Comparison of ENCODE assay signal across 1 cellular context in the genomic region with DNA sequence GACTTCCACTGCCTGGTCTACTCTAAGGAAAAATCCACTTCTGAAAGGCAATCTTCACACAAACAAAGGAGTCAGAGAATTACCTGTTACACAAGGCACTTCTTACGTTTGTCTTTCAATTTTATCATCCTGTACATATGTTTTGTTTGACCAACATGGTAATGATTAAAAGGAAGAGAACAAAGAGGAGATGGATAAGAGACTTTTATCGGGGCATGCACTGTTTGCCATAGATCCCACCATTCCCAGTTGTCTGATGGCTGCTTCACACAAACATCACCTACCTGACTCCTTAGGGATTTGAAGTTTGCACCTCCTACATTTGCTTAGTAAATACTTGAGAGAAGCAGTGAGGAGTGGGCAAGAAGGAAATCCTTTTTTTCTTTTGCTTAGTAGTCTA.
TF ChIP-seq lines count a peak whose summit lies in the region.

No MANE protein-coding gene starts in this region.

TF ChIP-seq in HepG2, 621 proteins besides CTCF, POLR2A, EP300 and RAD21 (continues in another document):
- TF ChIP-seq, protein P1, sequence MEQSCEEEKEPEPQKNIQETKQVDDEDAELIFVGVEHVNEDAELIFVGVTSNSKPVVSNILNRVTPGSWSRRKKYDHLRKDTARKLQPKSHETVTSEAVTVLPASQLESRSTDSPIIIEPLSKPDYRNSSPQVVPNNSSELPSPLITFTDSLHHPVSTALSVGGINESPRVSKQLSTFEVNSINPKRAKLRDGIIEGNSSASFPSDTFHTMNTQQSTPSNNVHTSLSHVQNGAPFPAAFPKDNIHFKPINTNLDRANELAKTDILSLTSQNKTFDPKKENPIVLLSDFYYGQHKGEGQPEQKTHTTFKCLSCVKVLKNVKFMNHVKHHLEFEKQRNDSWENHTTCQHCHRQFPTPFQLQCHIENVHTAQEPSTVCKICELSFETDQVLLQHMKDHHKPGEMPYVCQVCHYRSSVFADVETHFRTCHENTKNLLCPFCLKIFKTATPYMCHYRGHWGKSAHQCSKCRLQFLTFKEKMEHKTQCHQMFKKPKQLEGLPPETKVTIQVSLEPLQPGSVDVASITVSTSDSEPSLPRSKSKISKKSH (CRISPR knock-in tag; IDR thresholded peaks at IDR 0.05; ENCODE audit: borderline replicate concordance): no peak
- TF ChIP-seq EZH2 (conservative IDR thresholded peaks at IDR 0.05; ENCODE audit: low read depth, low read length) (no peak), CCAR2 (optimal IDR thresholded peaks at IDR 0.05; ENCODE audit: low read depth, low read length) (no peak), ZFP62 (CRISPR knock-in tag; IDR thresholded peaks at IDR 0.05) (no peak), RARA (CRISPR knock-in tag; IDR thresholded peaks at IDR 0.05) (no peak), ZNF121 (CRISPR knock-in tag; IDR thresholded peaks at IDR 0.05) (no peak), STAT5B (CRISPR knock-in tag; IDR thresholded peaks at IDR 0.05) (no peak), ELF1 (CRISPR knock-in tag; IDR thresholded peaks at IDR 0.05) (no peak), AGO2 (optimal IDR thresholded peaks at IDR 0.05; ENCODE audit: low read depth, low read length) (no peak), PCBP2 (optimal IDR thresholded peaks at IDR 0.05; ENCODE audit: low read depth, low read length, poor library complexity, severe bottlenecking) (no peak), SNAPC2 (CRISPR knock-in tag; IDR thresholded peaks at IDR 0.05) (no peak), ZNF180 (CRISPR knock-in tag; IDR thresholded peaks at IDR 0.05; ENCODE audit: borderline replicate concordance, low read depth) (peak; percentile 70; the same call in 1 of the 2 replicates)
- TF ChIP-seq, protein P2, sequence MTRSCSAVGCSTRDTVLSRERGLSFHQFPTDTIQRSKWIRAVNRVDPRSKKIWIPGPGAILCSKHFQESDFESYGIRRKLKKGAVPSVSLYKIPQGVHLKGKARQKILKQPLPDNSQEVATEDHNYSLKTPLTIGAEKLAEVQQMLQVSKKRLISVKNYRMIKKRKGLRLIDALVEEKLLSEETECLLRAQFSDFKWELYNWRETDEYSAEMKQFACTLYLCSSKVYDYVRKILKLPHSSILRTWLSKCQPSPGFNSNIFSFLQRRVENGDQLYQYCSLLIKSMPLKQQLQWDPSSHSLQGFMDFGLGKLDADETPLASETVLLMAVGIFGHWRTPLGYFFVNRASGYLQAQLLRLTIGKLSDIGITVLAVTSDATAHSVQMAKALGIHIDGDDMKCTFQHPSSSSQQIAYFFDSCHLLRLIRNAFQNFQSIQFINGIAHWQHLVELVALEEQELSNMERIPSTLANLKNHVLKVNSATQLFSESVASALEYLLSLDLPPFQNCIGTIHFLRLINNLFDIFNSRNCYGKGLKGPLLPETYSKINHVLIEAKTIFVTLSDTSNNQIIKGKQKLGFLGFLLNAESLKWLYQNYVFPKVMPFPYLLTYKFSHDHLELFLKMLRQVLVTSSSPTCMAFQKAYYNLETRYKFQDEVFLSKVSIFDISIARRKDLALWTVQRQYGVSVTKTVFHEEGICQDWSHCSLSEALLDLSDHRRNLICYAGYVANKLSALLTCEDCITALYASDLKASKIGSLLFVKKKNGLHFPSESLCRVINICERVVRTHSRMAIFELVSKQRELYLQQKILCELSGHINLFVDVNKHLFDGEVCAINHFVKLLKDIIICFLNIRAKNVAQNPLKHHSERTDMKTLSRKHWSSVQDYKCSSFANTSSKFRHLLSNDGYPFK (CRISPR knock-in tag; IDR thresholded peaks at IDR 0.05; ENCODE audit: borderline replicate concordance): no peak
- TF ChIP-seq, protein P3, sequence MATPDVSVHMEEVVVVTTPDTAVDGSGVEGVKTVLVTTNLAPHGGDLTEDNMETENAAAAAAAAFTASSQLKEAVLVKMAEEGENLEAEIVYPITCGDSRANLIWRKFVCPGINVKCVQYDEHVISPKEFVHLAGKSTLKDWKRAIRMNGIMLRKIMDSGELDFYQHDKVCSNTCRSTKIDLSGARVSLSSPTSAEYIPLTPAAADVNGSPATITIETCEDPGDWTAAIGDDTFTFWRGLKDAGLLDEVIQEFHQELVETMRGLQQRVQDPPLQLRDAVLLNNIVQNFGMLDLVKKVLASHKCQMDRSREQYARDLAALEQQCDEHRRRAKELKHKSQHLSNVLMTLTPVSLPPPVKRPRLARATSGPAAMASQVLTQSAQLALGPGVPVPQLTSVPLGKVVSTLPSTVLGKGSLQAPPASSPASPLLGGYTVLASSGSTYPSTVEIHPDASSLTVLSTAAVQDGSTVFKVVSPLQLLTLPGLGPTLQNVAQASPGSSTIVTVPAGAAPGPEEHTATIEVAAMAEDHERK (CRISPR knock-in tag; IDR thresholded peaks at IDR 0.05; ENCODE audit: low read depth): no peak
- TF ChIP-seq, protein P4, sequence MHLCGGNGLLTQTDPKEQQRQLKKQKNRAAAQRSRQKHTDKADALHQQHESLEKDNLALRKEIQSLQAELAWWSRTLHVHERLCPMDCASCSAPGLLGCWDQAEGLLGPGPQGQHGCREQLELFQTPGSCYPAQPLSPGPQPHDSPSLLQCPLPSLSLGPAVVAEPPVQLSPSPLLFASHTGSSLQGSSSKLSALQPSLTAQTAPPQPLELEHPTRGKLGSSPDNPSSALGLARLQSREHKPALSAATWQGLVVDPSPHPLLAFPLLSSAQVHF (CRISPR knock-in tag; IDR thresholded peaks at IDR 0.05): no peak
- TF ChIP-seq, protein P5, sequence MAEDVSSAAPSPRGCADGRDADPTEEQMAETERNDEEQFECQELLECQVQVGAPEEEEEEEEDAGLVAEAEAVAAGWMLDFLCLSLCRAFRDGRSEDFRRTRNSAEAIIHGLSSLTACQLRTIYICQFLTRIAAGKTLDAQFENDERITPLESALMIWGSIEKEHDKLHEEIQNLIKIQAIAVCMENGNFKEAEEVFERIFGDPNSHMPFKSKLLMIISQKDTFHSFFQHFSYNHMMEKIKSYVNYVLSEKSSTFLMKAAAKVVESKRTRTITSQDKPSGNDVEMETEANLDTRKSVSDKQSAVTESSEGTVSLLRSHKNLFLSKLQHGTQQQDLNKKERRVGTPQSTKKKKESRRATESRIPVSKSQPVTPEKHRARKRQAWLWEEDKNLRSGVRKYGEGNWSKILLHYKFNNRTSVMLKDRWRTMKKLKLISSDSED (CRISPR knock-in tag; IDR thresholded peaks at IDR 0.05): no peak
- TF ChIP-seq, protein P6, sequence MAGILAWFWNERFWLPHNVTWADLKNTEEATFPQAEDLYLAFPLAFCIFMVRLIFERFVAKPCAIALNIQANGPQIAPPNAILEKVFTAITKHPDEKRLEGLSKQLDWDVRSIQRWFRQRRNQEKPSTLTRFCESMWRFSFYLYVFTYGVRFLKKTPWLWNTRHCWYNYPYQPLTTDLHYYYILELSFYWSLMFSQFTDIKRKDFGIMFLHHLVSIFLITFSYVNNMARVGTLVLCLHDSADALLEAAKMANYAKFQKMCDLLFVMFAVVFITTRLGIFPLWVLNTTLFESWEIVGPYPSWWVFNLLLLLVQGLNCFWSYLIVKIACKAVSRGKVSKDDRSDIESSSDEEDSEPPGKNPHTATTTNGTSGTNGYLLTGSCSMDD (CRISPR knock-in tag; IDR thresholded peaks at IDR 0.05): no peak
- TF ChIP-seq, protein P7, sequence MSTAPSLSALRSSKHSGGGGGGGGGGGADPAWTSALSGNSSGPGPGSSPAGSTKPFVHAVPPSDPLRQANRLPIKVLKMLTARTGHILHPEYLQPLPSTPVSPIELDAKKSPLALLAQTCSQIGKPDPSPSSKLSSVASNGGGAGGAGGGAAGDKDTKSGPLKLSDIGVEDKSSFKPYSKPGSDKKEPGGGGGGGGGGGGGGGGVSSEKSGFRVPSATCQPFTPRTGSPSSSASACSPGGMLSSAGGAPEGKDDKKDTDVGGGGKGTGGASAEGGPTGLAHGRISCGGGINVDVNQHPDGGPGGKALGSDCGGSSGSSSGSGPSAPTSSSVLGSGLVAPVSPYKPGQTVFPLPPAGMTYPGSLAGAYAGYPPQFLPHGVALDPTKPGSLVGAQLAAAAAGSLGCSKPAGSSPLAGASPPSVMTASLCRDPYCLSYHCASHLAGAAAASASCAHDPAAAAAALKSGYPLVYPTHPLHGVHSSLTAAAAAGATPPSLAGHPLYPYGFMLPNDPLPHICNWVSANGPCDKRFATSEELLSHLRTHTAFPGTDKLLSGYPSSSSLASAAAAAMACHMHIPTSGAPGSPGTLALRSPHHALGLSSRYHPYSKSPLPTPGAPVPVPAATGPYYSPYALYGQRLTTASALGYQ (CRISPR knock-in tag; IDR thresholded peaks at IDR 0.05): peak; percentile 50; the same call in 1 of the 2 replicates
- TF ChIP-seq, protein P8, sequence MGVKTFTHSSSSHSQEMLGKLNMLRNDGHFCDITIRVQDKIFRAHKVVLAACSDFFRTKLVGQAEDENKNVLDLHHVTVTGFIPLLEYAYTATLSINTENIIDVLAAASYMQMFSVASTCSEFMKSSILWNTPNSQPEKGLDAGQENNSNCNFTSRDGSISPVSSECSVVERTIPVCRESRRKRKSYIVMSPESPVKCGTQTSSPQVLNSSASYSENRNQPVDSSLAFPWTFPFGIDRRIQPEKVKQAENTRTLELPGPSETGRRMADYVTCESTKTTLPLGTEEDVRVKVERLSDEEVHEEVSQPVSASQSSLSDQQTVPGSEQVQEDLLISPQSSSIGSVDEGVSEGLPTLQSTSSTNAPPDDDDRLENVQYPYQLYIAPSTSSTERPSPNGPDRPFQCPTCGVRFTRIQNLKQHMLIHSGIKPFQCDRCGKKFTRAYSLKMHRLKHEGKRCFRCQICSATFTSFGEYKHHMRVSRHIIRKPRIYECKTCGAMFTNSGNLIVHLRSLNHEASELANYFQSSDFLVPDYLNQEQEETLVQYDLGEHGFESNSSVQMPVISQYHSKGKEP (CRISPR knock-in tag; IDR thresholded peaks at IDR 0.05): no peak
- TF ChIP-seq, protein P9, sequence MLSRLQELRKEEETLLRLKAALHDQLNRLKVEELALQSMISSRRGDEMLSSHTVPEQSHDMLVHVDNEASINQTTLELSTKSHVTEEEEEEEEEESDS (CRISPR knock-in tag; IDR thresholded peaks at IDR 0.05; ENCODE audit: borderline replicate concordance): no peak
- TF ChIP-seq, protein P10, sequence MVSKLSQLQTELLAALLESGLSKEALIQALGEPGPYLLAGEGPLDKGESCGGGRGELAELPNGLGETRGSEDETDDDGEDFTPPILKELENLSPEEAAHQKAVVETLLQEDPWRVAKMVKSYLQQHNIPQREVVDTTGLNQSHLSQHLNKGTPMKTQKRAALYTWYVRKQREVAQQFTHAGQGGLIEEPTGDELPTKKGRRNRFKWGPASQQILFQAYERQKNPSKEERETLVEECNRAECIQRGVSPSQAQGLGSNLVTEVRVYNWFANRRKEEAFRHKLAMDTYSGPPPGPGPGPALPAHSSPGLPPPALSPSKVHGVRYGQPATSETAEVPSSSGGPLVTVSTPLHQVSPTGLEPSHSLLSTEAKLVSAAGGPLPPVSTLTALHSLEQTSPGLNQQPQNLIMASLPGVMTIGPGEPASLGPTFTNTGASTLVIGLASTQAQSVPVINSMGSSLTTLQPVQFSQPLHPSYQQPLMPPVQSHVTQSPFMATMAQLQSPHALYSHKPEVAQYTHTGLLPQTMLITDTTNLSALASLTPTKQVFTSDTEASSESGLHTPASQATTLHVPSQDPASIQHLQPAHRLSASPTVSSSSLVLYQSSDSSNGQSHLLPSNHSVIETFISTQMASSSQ (IDR thresholded peaks at IDR 0.05; ENCODE audit: low read depth): peak; percentile 70; the same call in 1 of the 2 replicates
- TF ChIP-seq, protein P10 (CRISPR knock-in tag; IDR thresholded peaks at IDR 0.05; ENCODE audit: borderline replicate concordance): peak; percentile 84; the same call in 1 of the 2 replicates
- TF ChIP-seq, protein P11, sequence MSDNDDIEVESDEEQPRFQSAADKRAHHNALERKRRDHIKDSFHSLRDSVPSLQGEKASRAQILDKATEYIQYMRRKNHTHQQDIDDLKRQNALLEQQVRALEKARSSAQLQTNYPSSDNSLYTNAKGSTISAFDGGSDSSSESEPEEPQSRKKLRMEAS (IDR thresholded peaks at IDR 0.05): no peak
- TF ChIP-seq, protein P12, sequence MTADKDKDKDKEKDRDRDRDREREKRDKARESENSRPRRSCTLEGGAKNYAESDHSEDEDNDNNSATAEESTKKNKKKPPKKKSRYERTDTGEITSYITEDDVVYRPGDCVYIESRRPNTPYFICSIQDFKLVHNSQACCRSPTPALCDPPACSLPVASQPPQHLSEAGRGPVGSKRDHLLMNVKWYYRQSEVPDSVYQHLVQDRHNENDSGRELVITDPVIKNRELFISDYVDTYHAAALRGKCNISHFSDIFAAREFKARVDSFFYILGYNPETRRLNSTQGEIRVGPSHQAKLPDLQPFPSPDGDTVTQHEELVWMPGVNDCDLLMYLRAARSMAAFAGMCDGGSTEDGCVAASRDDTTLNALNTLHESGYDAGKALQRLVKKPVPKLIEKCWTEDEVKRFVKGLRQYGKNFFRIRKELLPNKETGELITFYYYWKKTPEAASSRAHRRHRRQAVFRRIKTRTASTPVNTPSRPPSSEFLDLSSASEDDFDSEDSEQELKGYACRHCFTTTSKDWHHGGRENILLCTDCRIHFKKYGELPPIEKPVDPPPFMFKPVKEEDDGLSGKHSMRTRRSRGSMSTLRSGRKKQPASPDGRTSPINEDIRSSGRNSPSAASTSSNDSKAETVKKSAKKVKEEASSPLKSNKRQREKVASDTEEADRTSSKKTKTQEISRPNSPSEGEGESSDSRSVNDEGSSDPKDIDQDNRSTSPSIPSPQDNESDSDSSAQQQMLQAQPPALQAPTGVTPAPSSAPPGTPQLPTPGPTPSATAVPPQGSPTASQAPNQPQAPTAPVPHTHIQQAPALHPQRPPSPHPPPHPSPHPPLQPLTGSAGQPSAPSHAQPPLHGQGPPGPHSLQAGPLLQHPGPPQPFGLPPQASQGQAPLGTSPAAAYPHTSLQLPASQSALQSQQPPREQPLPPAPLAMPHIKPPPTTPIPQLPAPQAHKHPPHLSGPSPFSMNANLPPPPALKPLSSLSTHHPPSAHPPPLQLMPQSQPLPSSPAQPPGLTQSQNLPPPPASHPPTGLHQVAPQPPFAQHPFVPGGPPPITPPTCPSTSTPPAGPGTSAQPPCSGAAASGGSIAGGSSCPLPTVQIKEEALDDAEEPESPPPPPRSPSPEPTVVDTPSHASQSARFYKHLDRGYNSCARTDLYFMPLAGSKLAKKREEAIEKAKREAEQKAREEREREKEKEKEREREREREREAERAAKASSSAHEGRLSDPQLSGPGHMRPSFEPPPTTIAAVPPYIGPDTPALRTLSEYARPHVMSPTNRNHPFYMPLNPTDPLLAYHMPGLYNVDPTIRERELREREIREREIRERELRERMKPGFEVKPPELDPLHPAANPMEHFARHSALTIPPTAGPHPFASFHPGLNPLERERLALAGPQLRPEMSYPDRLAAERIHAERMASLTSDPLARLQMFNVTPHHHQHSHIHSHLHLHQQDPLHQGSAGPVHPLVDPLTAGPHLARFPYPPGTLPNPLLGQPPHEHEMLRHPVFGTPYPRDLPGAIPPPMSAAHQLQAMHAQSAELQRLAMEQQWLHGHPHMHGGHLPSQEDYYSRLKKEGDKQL (CRISPR knock-in tag; IDR thresholded peaks at IDR 0.05; ENCODE audit: low read depth): 0 out of 2 replicates have a peak, but pooled peaks have one; percentile 39
